In genomic region chr2:32362997-32363396, GRCh38 we compare ENCODE assay signal across 1 cellular context.
TF ChIP-seq lines count a peak whose summit lies in the region.

No MANE protein-coding gene starts in this region.

TF ChIP-seq in WTC11, 78 proteins besides CTCF, POLR2A, EP300 and RAD21:
- TF ChIP-seq ZNF121 (CRISPR knock-in tag; IDR thresholded peaks at IDR 0.05): peak; percentile 27; the same call in 1 of the 2 replicates
TF ChIP-seq in WTC11: peak in this region for 1; not testable (repeated sequence) for 77.
